In the genomic region with DNA sequence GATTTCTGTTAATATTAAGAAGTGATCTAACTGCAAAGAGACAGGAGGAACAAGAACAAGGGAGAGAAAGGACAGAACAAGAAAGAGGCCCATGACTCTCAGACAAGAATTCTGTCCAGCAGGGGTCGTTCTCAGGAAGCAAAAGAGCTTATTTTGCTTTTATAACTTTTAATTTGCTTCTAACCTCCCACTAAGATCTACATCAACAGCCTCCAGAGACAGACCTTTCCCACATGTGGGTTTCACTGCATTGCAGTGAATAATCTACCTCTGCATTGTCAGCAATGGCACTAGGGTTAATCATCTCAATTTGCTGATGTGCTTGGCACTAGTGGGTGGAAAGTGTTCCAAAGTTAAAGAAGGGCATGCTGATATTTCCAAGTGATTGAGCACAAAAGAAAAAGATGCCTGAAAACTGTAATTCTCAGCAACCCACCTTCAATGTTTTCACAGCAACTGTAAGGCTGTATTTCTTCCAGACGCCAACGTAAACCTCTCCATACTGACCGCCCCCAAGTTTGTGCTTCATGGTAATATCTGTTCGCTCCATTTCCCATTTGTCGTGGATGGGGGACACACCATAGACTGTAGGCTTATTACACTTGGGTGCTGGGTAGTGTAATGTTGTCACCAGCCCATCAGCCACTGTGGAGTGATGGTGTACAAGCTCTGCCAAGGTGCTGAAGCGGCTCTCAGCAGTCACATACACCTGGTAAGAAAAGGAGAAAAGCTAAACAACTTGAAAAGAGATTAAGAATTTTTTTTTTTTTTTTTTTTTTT, we compare ENCODE assay signal across 8 cellular contexts. TPM values are rescaled to one million over a fixed set of nuclear protein-coding genes. Genes with fewer than 3 reads are reported as not detected.
DNase-seq lines count a peak whose midpoint lies in the region; ATAC-seq and TF ChIP-seq lines count a peak whose summit lies in the region.

No MANE protein-coding gene starts in this region.

- H3K27ac Mint-ChIP-seq in natural killer cell, result no peak overlapping the region

- no peaks in the 10 kb centered on the region for H3K27me3 Mint-ChIP-seq in natural killer cell (ENCODE audit: low read depth in 2 of 2)

- DNase-seq in CD1c-positive myeloid dendritic cell (ENCODE audit: extremely low spot score) (peak; percentile 46), HEK293T (ENCODE audit: extremely low spot score) (peak; percentile 38), T1000 (lab: John Stamatoyannopoulos, UW) (peak; percentile 15), epidermal melanocyte (ENCODE audit: insufficient read length, low spot score) (peak; percentile 60), natural killer cell (no peak), HPDE6-E6E7 (ENCODE audit: extremely low spot score) (no peak), NCI-H146 treated with DMSO at 0.1 percent for 48 hours (lab: John Stamatoyannopoulos, UW; ENCODE audit: unreplicated experiment) (no peak)

- CTCF ChIA-PET in HEK293T (lab: Yijun Ruan, JAX), result interaction anchor here (0.6 to 1.8 kb wide), 15 partner anchors 16 to 1022 kb away, joined by 3 to 9 read pairs (median 4); a partner anchor contains a TSS

- intact Hi-C loops in natural killer cell (cut with micrococcal nuclease), result loop anchor here (1.0 kb wide), 1 partner anchor 248 kb away; no protein-coding TSS in a partner anchor

- TF ChIP-seq CTCF in natural killer cell (IDR thresholded peaks at IDR 0.05), result peak; percentile 48

- ATAC-seq in natural killer cell, result peak in 1 of 3 donors; percentile 42
- no peak for ATAC-seq in HG03457 (IDR thresholded peaks at IDR 0.05; ENCODE audit: unreplicated experiment)

- H3K4me3 Mint-ChIP-seq in natural killer cell, result no peak overlapping the region

- no peaks in the 10 kb centered on the region for H3K4me1 Mint-ChIP-seq in natural killer cell

- H3K36me3 Mint-ChIP-seq in natural killer cell, result no peaks in the 10 kb centered on the region

- POLR2A ChIA-PET in HEK293T (lab: Yijun Ruan, JAX), result no interaction called here

- H3K9me3 Mint-ChIP-seq in natural killer cell, result no peaks in the 10 kb centered on the region

TF ChIP-seq in HEK293T, 16 proteins besides CTCF, POLR2A, EP300 and RAD21:
- TF ChIP-seq ELF4 (IDR thresholded peaks at IDR 0.05) (no peak), NFRKB (IDR thresholded peaks at IDR 0.05) (no peak), FOXK2 (IDR thresholded peaks at IDR 0.05) (no peak), TARDBP (IDR thresholded peaks at IDR 0.05) (no peak), ARNT (IDR thresholded peaks at IDR 0.05) (no peak), SP1 (IDR thresholded peaks at IDR 0.05) (no peak), SUZ12 (IDR thresholded peaks at IDR 0.05) (no peak), FOXA1 (IDR thresholded peaks at IDR 0.05) (no peak)

RNA-seq across cellular contexts. Expression of a gene that starts 39.5 kb away (rescaled TPM):
- total RNA-seq in natural killer cell, result 10 to 100 TPM; 22.7 to 33.3 (median 29.0) TPM

Comparison
In these comparisons a context has a peak if more than half of its experiments do, and no peak if none do; other contexts are left out.
1. DNase-seq: peak in CD1c-positive myeloid dendritic cell (single experiment), HEK293T (single experiment), T1000 (single experiment) and epidermal melanocyte (single experiment); none in natural killer cell (single experiment), HPDE6-E6E7 (single experiment) and NCI-H146 treated with DMSO at 0.1 percent for 48 hours (single experiment).